In the genomic region with DNA sequence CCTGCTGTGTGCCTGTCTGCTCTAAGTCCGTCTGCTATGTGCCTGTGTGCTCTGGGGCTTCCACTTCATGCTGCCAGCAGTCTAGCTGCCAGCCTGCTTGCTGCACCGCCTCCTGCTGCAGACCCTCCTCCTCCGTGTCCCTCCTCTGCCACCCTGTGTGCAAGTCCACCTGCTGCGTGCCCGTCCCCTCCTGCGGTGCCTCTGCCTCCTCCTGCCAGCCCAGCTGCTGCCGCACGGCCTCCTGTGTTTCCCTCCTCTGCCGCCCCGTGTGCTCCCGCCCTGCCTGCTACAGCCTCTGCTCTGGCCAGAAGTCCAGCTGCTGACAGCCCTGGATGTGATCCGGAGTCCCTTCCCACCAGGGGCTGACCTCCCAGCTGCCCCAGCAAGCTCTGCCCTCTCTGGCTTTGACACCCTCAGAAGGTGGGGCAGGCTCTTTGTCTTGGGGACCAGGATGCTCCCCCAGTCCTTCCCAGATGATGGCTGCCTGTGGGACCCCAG, we compare ENCODE assay signal across 13 cellular contexts. TPM values are rescaled to one million over a fixed set of nuclear protein-coding genes. Genes with fewer than 3 reads are reported as not detected.
"Had no signal": no experiment of that assay in that cellular context is flagged by ENCODE, and none has a peak within 500 bp of the region (broad histone marks: within the 10 kb centered on the region; RNA-seq: fewer than 3 reads in every experiment).

No MANE protein-coding gene starts in this region.

RNA-seq across cellular contexts. Expression of a gene that starts 0.7 kb away (rescaled TPM):
- total RNA-seq: activated CD4-positive, alpha-beta T cell treated with anti-CD3 and anti-CD28 coated beads for 36 hours; activated CD8-positive, alpha-beta T cell treated with anti-CD3 and anti-CD28 coated beads for 36 hours; activated naive CD8-positive, alpha-beta T cell treated with anti-CD3 and anti-CD28 coated beads for 36 hours; activated T-cell treated with anti-CD3 and anti-CD28 coated beads, Interleukin-2, amount 50 U/mL, for 72 hours; activated T-helper 2 cell treated with anti-CD3 and anti-CD28 coated beads, Interferon-gamma antibody, Interleukin-2, Interleukin-4, amounts not matched to agents 10 μg/mL and 5 μg/mL and 100 μg/mL, durations not matched to agents 14 hours and 24 hours and 36 hours; adrenal gland; breast epithelium; MCF 10A; NCI-H460; PC-9; RPMI7951; T-cell; T-helper 2 cell treated with Interferon-gamma antibody and Interleukin-4, amounts not matched to agents 100 ng/mL and 5 ng/mL, for 36 hours had no signal
- polyA plus RNA-seq: adrenal gland had no signal

RNA-seq across cellular contexts. Expression of a gene that starts 8.3 kb away (rescaled TPM):
- total RNA-seq: activated CD4-positive, alpha-beta T cell treated with anti-CD3 and anti-CD28 coated beads for 36 hours; activated CD8-positive, alpha-beta T cell treated with anti-CD3 and anti-CD28 coated beads for 36 hours; activated naive CD8-positive, alpha-beta T cell treated with anti-CD3 and anti-CD28 coated beads for 36 hours; activated T-cell treated with anti-CD3 and anti-CD28 coated beads, Interleukin-2, amount 50 U/mL, for 72 hours; activated T-helper 2 cell treated with anti-CD3 and anti-CD28 coated beads, Interferon-gamma antibody, Interleukin-2, Interleukin-4, amounts not matched to agents 10 μg/mL and 5 μg/mL and 100 μg/mL, durations not matched to agents 14 hours and 24 hours and 36 hours; adrenal gland; breast epithelium; MCF 10A; NCI-H460; PC-9; RPMI7951; T-cell; T-helper 2 cell treated with Interferon-gamma antibody and Interleukin-4, amounts not matched to agents 100 ng/mL and 5 ng/mL, for 36 hours had no signal
- polyA plus RNA-seq: adrenal gland had no signal

RNA-seq across cellular contexts. Expression of a gene that starts 11.0 kb away (rescaled TPM):
- total RNA-seq: activated CD4-positive, alpha-beta T cell treated with anti-CD3 and anti-CD28 coated beads for 36 hours; activated CD8-positive, alpha-beta T cell treated with anti-CD3 and anti-CD28 coated beads for 36 hours; activated naive CD8-positive, alpha-beta T cell treated with anti-CD3 and anti-CD28 coated beads for 36 hours; activated T-cell treated with anti-CD3 and anti-CD28 coated beads, Interleukin-2, amount 50 U/mL, for 72 hours; activated T-helper 2 cell treated with anti-CD3 and anti-CD28 coated beads, Interferon-gamma antibody, Interleukin-2, Interleukin-4, amounts not matched to agents 10 μg/mL and 5 μg/mL and 100 μg/mL, durations not matched to agents 14 hours and 24 hours and 36 hours; adrenal gland; breast epithelium; MCF 10A; NCI-H460; PC-9; RPMI7951; T-cell; T-helper 2 cell treated with Interferon-gamma antibody and Interleukin-4, amounts not matched to agents 100 ng/mL and 5 ng/mL, for 36 hours had no signal
- polyA plus RNA-seq: adrenal gland had no signal

RNA-seq across cellular contexts. Expression of a gene that starts 16.6 kb away (rescaled TPM):
- total RNA-seq: activated CD4-positive, alpha-beta T cell treated with anti-CD3 and anti-CD28 coated beads for 36 hours; activated CD8-positive, alpha-beta T cell treated with anti-CD3 and anti-CD28 coated beads for 36 hours; activated naive CD8-positive, alpha-beta T cell treated with anti-CD3 and anti-CD28 coated beads for 36 hours; activated T-cell treated with anti-CD3 and anti-CD28 coated beads, Interleukin-2, amount 50 U/mL, for 72 hours; activated T-helper 2 cell treated with anti-CD3 and anti-CD28 coated beads, Interferon-gamma antibody, Interleukin-2, Interleukin-4, amounts not matched to agents 10 μg/mL and 5 μg/mL and 100 μg/mL, durations not matched to agents 14 hours and 24 hours and 36 hours; adrenal gland; breast epithelium; MCF 10A; NCI-H460; PC-9; RPMI7951; T-cell; T-helper 2 cell treated with Interferon-gamma antibody and Interleukin-4, amounts not matched to agents 100 ng/mL and 5 ng/mL, for 36 hours had no signal
- polyA plus RNA-seq: adrenal gland had no signal

RNA-seq across cellular contexts. Expression of a gene that starts 19.8 kb away (rescaled TPM):
- total RNA-seq: activated CD4-positive, alpha-beta T cell treated with anti-CD3 and anti-CD28 coated beads for 36 hours; activated CD8-positive, alpha-beta T cell treated with anti-CD3 and anti-CD28 coated beads for 36 hours; activated naive CD8-positive, alpha-beta T cell treated with anti-CD3 and anti-CD28 coated beads for 36 hours; activated T-cell treated with anti-CD3 and anti-CD28 coated beads, Interleukin-2, amount 50 U/mL, for 72 hours; activated T-helper 2 cell treated with anti-CD3 and anti-CD28 coated beads, Interferon-gamma antibody, Interleukin-2, Interleukin-4, amounts not matched to agents 10 μg/mL and 5 μg/mL and 100 μg/mL, durations not matched to agents 14 hours and 24 hours and 36 hours; adrenal gland; breast epithelium; MCF 10A; NCI-H460; PC-9; RPMI7951; T-cell; T-helper 2 cell treated with Interferon-gamma antibody and Interleukin-4, amounts not matched to agents 100 ng/mL and 5 ng/mL, for 36 hours had no signal
- polyA plus RNA-seq: adrenal gland had no signal
